ENCODE assay signal across 31 cellular contexts in genomic region chr7:41612798-41613197, GRCh38.
"Had no signal": no experiment of that assay in that cellular context is flagged by ENCODE, and none has a peak within 500 bp of the region (broad histone marks: within the 10 kb centered on the region; RNA-seq: fewer than 3 reads in every experiment).

No MANE protein-coding gene starts in this region.

- H3K36me3 Mint-ChIP-seq: natural killer cell; neural progenitor cell; stimulated activated memory B cell treated with anti-CD40 and anti-IgM and Interleukin-4, amounts not matched to agents 10 μg/mL and 1 μg/mL and 100 μg/mL, for 72 hours; type B pancreatic cell had no signal

- ATAC-seq: natural killer cell; psoas muscle; right cardiac atrium; sciatic nerve; stimulated activated memory B cell treated with anti-CD40 and anti-IgM and Interleukin-4, amounts not matched to agents 10 μg/mL and 1 μg/mL and 100 μg/mL, for 72 hours; stimulated activated naive CD8-positive, alpha-beta T cell treated with anti-CD3 and anti-CD28 coated beads, Interleukin-15, amount 100 ng/mL, for 72 hours; stimulated activated naive CD8-positive, alpha-beta T cell treated with anti-CD3 and anti-CD28 coated beads, Interleukin-15, Interleukin-2, amounts not matched to agents 100 U/mL and 50 U/mL, for 24 hours; upper lobe of right lung had no signal

- H3K9me3 ChIP-seq: ovary, psoas muscle, spleen, suprapubic skin, testis, tibial artery, transverse colon, upper lobe of right lung, uterus had no signal

- H3K4me1 ChIP-seq: neural progenitor cell, parathyroid adenoma, psoas muscle, spleen, suprapubic skin, testis, transverse colon, upper lobe of right lung, uterus had no signal

- H2AFZ ChIP-seq: neural progenitor cell, parathyroid adenoma had no signal

- H3K27me3 ChIP-seq: neural progenitor cell, ovary, spleen, suprapubic skin, testis, tibial artery, transverse colon, upper lobe of right lung, uterus had no signal

- H3K27ac Mint-ChIP-seq: natural killer cell; nephron; neural progenitor cell; progenitor cell of endocrine pancreas; stimulated activated memory B cell treated with anti-CD40 and anti-IgM and Interleukin-4, amounts not matched to agents 10 μg/mL and 1 μg/mL and 100 μg/mL, for 72 hours; type B pancreatic cell had no signal

- DNase-seq: natural killer cell; occipital lobe; ovary; posterior cingulate gyrus; psoas muscle; right cardiac atrium; spleen; stimulated activated CD4-positive, alpha-beta T cell treated with anti-CD3 and anti-CD28 coated beads, Interleukin-12 subunit alpha, Interleukin-12 subunit beta, amount 100 ng/mL, for 4 hours; stimulated activated CD4-positive, alpha-beta T cell treated with anti-CD3 and anti-CD28 coated beads, Interleukin-1b, Interleukin-23, amount 100 ng/mL, for 48 hours; stimulated activated CD4-positive, alpha-beta T cell treated with anti-CD3 and anti-CD28 coated beads, Interleukin-4, amount 100 ng/mL, for 1 hour; stimulated activated CD4-positive, alpha-beta T cell treated with anti-CD3 and anti-CD28 coated beads, Interleukin-4, amount 100 ng/mL, for 4 hours; stimulated activated CD8-positive, alpha-beta memory T cell treated with anti-CD3 and anti-CD28 coated beads, Interleukin-4, amount 100 ng/mL, for 48 hours; stimulated activated naive CD4-positive, alpha-beta T cell; stimulated activated naive CD8-positive, alpha-beta T cell treated with anti-CD3 and anti-CD28 coated beads, Interleukin-15, amount 100 ng/mL, for 72 hours; stimulated activated naive CD8-positive, alpha-beta T cell treated with anti-CD3 and anti-CD28 coated beads, Interleukin-15, Interleukin-2, amounts not matched to agents 100 U/mL and 50 U/mL, for 24 hours; substantia nigra; testis; tibial artery; transverse colon; upper lobe of right lung; uterus had no signal

- H3K27me3 Mint-ChIP-seq: progenitor cell of endocrine pancreas; stimulated activated naive CD8-positive, alpha-beta T cell treated with anti-CD3 and anti-CD28 coated beads, Interleukin-15, amount 100 ng/mL, for 72 hours; type B pancreatic cell had no signal

- H3K79me2 ChIP-seq: parathyroid adenoma had no signal

- H3K4me3 ChIP-seq: neural progenitor cell, ovary, psoas muscle, skin epidermis, smooth muscle cell, spleen, suprapubic skin, testis, tibial artery, transverse colon, upper lobe of right lung, uterus had no signal

- H3K4me3 Mint-ChIP-seq: natural killer cell; nephron; neural progenitor cell; stimulated activated memory B cell treated with anti-CD40 and anti-IgM and Interleukin-4, amounts not matched to agents 10 μg/mL and 1 μg/mL and 100 μg/mL, for 72 hours; stimulated activated naive CD8-positive, alpha-beta T cell treated with anti-CD3 and anti-CD28 coated beads, Interleukin-15, amount 100 ng/mL, for 72 hours; type B pancreatic cell had no signal

- H3K36me3 ChIP-seq: neural progenitor cell, ovary, spleen, suprapubic skin, tibial artery, transverse colon, upper lobe of right lung, uterus had no signal

- H3K27ac ChIP-seq: neural progenitor cell, ovary, parathyroid adenoma, psoas muscle, skin epidermis, spleen, suprapubic skin, testis, tibial artery, transverse colon, upper lobe of right lung, uterus had no signal

- H3K4me2 ChIP-seq: neural progenitor cell, smooth muscle cell had no signal

- H3K4me1 Mint-ChIP-seq: natural killer cell; nephron; neural progenitor cell; stimulated activated memory B cell treated with anti-CD40 and anti-IgM and Interleukin-4, amounts not matched to agents 10 μg/mL and 1 μg/mL and 100 μg/mL, for 72 hours; stimulated activated naive CD8-positive, alpha-beta T cell treated with anti-CD3 and anti-CD28 coated beads, Interleukin-15, amount 100 ng/mL, for 72 hours had no signal
